Comparison of ENCODE assay signal across 1 cellular context in genomic region chr19:33029746-33030303, GRCh38.
TF ChIP-seq lines count a peak whose summit lies in the region.

No MANE protein-coding gene starts in this region.

TF ChIP-seq in WTC11, 78 proteins besides CTCF, POLR2A, EP300 and RAD21 (continued from another document):
- no peak for TF ChIP-seq AR (CRISPR knock-in tag; IDR thresholded peaks at IDR 0.05)
- TF ChIP-seq RELA (CRISPR knock-in tag; IDR thresholded peaks at IDR 0.05; ENCODE audit: borderline replicate concordance) = no peak
- TF ChIP-seq, protein P1, sequence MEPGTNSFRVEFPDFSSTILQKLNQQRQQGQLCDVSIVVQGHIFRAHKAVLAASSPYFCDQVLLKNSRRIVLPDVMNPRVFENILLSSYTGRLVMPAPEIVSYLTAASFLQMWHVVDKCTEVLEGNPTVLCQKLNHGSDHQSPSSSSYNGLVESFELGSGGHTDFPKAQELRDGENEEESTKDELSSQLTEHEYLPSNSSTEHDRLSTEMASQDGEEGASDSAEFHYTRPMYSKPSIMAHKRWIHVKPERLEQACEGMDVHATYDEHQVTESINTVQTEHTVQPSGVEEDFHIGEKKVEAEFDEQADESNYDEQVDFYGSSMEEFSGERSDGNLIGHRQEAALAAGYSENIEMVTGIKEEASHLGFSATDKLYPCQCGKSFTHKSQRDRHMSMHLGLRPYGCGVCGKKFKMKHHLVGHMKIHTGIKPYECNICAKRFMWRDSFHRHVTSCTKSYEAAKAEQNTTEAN (CRISPR knock-in tag; IDR thresholded peaks at IDR 0.05) = no peak
- no peak for TF ChIP-seq ARID4B (CRISPR knock-in tag; IDR thresholded peaks at IDR 0.05; ENCODE audit: borderline replicate concordance)
- TF ChIP-seq NR2C2 (CRISPR knock-in tag; IDR thresholded peaks at IDR 0.05) = no peak
- TF ChIP-seq ELF4 (CRISPR knock-in tag; IDR thresholded peaks at IDR 0.05; ENCODE audit: low read depth) = no peak
- no peak for TF ChIP-seq CBFB (CRISPR knock-in tag; IDR thresholded peaks at IDR 0.05; ENCODE audit: low read depth)
- no peak for TF ChIP-seq ZNF138 (CRISPR knock-in tag; conservative IDR thresholded peaks at IDR 0.05)
- TF ChIP-seq, protein P2, sequence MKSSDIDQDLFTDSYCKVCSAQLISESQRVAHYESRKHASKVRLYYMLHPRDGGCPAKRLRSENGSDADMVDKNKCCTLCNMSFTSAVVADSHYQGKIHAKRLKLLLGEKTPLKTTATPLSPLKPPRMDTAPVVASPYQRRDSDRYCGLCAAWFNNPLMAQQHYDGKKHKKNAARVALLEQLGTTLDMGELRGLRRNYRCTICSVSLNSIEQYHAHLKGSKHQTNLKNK (CRISPR knock-in tag; IDR thresholded peaks at IDR 0.05) = no peak
- TF ChIP-seq, protein P3, sequence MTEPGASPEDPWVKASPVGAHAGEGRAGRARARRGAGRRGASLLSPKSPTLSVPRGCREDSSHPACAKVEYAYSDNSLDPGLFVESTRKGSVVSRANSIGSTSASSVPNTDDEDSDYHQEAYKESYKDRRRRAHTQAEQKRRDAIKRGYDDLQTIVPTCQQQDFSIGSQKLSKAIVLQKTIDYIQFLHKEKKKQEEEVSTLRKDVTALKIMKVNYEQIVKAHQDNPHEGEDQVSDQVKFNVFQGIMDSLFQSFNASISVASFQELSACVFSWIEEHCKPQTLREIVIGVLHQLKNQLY (CRISPR knock-in tag; IDR thresholded peaks at IDR 0.05) = no peak
